ENCODE assay signal across 1 cellular context in genomic region chr12:42459336-42459847, GRCh38.
TF ChIP-seq lines count a peak whose summit lies in the region.

No MANE protein-coding gene starts in this region.

TF ChIP-seq in WTC11, 78 proteins besides CTCF, POLR2A, EP300 and RAD21 (continued from another document):
- TF ChIP-seq PRDM15 (CRISPR knock-in tag; IDR thresholded peaks at IDR 0.05) (no peak), NR3C1 (CRISPR knock-in tag; conservative IDR thresholded peaks at IDR 0.05; ENCODE audit: low read depth) (no peak), ZNF416 (CRISPR knock-in tag; IDR thresholded peaks at IDR 0.05) (no peak), SMAD3 (CRISPR knock-in tag; IDR thresholded peaks at IDR 0.05; ENCODE audit: borderline replicate concordance) (no peak), ZNF425 (CRISPR knock-in tag; conservative IDR thresholded peaks at IDR 0.05) (no peak)
